In the genomic region with DNA sequence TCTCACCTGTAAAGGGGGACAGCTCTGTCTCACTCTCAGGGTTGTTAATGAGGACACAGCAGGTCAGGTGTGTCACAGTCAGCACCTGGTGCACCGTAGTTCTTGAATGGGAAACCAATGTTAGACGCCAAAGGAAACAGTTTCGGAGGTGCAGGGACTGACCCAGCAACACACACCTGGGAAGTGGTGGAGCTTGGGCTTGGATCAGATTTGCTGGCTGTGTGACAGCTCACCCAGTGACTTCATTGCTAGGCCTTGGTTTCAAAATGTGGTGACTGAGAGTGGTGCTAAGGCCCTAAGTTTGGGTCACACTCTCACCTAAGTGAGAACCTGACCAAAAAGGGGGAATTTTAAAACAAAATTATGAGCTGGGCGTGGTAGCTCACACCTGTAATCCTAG, we compare ENCODE assay signal across 1 cellular context.
TF ChIP-seq lines count a peak whose summit lies in the region.

No MANE protein-coding gene starts in this region.

TF ChIP-seq in H1, 55 proteins besides CTCF, POLR2A, EP300 and RAD21:
- TF ChIP-seq, protein P1, sequence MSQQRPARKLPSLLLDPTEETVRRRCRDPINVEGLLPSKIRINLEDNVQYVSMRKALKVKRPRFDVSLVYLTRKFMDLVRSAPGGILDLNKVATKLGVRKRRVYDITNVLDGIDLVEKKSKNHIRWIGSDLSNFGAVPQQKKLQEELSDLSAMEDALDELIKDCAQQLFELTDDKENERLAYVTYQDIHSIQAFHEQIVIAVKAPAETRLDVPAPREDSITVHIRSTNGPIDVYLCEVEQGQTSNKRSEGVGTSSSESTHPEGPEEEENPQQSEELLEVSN (IDR thresholded peaks at IDR 0.05) = no peak
- TF ChIP-seq YY1 (IDR thresholded peaks at IDR 0.05; ENCODE audit: low read depth, low read length) = no peak
- TF ChIP-seq SRF (IDR thresholded peaks at IDR 0.05; ENCODE audit: low read depth, low read length) = no peak
- TF ChIP-seq BACH1 (IDR thresholded peaks at IDR 0.05; ENCODE audit: low read length) = no peak
- no peak for TF ChIP-seq BRCA1 (IDR thresholded peaks at IDR 0.05; ENCODE audit: low read depth, low read length)
- no peak for TF ChIP-seq POLR2AphosphoS5 (IDR thresholded peaks at IDR 0.05; ENCODE audit: low read depth, low read length)
- TF ChIP-seq RBBP5 (IDR thresholded peaks at IDR 0.05; ENCODE audit: borderline replicate concordance, low read depth, low read length) = no peak
- TF ChIP-seq SP4 (IDR thresholded peaks at IDR 0.05; ENCODE audit: low read length) = no peak
- TF ChIP-seq, protein P2, sequence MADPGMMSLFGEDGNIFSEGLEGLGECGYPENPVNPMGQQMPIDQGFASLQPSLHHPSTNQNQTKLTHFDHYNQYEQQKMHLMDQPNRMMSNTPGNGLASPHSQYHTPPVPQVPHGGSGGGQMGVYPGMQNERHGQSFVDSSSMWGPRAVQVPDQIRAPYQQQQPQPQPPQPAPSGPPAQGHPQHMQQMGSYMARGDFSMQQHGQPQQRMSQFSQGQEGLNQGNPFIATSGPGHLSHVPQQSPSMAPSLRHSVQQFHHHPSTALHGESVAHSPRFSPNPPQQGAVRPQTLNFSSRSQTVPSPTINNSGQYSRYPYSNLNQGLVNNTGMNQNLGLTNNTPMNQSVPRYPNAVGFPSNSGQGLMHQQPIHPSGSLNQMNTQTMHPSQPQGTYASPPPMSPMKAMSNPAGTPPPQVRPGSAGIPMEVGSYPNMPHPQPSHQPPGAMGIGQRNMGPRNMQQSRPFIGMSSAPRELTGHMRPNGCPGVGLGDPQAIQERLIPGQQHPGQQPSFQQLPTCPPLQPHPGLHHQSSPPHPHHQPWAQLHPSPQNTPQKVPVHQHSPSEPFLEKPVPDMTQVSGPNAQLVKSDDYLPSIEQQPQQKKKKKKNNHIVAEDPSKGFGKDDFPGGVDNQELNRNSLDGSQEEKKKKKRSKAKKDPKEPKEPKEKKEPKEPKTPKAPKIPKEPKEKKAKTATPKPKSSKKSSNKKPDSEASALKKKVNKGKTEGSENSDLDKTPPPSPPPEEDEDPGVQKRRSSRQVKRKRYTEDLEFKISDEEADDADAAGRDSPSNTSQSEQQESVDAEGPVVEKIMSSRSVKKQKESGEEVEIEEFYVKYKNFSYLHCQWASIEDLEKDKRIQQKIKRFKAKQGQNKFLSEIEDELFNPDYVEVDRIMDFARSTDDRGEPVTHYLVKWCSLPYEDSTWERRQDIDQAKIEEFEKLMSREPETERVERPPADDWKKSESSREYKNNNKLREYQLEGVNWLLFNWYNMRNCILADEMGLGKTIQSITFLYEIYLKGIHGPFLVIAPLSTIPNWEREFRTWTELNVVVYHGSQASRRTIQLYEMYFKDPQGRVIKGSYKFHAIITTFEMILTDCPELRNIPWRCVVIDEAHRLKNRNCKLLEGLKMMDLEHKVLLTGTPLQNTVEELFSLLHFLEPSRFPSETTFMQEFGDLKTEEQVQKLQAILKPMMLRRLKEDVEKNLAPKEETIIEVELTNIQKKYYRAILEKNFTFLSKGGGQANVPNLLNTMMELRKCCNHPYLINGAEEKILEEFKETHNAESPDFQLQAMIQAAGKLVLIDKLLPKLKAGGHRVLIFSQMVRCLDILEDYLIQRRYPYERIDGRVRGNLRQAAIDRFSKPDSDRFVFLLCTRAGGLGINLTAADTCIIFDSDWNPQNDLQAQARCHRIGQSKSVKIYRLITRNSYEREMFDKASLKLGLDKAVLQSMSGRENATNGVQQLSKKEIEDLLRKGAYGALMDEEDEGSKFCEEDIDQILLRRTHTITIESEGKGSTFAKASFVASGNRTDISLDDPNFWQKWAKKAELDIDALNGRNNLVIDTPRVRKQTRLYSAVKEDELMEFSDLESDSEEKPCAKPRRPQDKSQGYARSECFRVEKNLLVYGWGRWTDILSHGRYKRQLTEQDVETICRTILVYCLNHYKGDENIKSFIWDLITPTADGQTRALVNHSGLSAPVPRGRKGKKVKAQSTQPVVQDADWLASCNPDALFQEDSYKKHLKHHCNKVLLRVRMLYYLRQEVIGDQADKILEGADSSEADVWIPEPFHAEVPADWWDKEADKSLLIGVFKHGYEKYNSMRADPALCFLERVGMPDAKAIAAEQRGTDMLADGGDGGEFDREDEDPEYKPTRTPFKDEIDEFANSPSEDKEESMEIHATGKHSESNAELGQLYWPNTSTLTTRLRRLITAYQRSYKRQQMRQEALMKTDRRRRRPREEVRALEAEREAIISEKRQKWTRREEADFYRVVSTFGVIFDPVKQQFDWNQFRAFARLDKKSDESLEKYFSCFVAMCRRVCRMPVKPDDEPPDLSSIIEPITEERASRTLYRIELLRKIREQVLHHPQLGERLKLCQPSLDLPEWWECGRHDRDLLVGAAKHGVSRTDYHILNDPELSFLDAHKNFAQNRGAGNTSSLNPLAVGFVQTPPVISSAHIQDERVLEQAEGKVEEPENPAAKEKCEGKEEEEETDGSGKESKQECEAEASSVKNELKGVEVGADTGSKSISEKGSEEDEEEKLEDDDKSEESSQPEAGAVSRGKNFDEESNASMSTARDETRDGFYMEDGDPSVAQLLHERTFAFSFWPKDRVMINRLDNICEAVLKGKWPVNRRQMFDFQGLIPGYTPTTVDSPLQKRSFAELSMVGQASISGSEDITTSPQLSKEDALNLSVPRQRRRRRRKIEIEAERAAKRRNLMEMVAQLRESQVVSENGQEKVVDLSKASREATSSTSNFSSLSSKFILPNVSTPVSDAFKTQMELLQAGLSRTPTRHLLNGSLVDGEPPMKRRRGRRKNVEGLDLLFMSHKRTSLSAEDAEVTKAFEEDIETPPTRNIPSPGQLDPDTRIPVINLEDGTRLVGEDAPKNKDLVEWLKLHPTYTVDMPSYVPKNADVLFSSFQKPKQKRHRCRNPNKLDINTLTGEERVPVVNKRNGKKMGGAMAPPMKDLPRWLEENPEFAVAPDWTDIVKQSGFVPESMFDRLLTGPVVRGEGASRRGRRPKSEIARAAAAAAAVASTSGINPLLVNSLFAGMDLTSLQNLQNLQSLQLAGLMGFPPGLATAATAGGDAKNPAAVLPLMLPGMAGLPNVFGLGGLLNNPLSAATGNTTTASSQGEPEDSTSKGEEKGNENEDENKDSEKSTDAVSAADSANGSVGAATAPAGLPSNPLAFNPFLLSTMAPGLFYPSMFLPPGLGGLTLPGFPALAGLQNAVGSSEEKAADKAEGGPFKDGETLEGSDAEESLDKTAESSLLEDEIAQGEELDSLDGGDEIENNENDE (IDR thresholded peaks at IDR 0.05; ENCODE audit: insufficient replicate concordance, low read length) = no peak
- TF ChIP-seq TCF12 (IDR thresholded peaks at IDR 0.05; ENCODE audit: low read depth, low read length) = no peak
- no peak for TF ChIP-seq JUND (IDR thresholded peaks at IDR 0.05; ENCODE audit: low read length)
- no peak for TF ChIP-seq JUN (IDR thresholded peaks at IDR 0.05; ENCODE audit: low read depth, low read length)
- TF ChIP-seq EGR1 (IDR thresholded peaks at IDR 0.05; ENCODE audit: borderline replicate concordance, low read depth, low read length) = no peak
- TF ChIP-seq CTBP2 (IDR thresholded peaks at IDR 0.05; ENCODE audit: borderline replicate concordance, insufficient read depth, insufficient read length, low read length) = no peak
- no peak for TF ChIP-seq ZNF274 (IDR thresholded peaks at IDR 0.05; ENCODE audit: borderline replicate concordance, extremely low read depth, low read length)
- no peak for TF ChIP-seq KDM5A (IDR thresholded peaks at IDR 0.05; ENCODE audit: low read length)
- TF ChIP-seq POU5F1 (IDR thresholded peaks at IDR 0.05; ENCODE audit: low read depth, low read length) = no peak
- no peak for TF ChIP-seq HDAC6 (IDR thresholded peaks at IDR 0.05; ENCODE audit: low read depth, low read length)
- no peak for TF ChIP-seq RNF2 (IDR thresholded peaks at IDR 0.05; ENCODE audit: borderline replicate concordance, low read depth, low read length, missing control alignments, poor library complexity, severe bottlenecking)
TF ChIP-seq in H1: peak in this region for 0.
